ENCODE assay signal across 10 cellular contexts in the genomic region with DNA sequence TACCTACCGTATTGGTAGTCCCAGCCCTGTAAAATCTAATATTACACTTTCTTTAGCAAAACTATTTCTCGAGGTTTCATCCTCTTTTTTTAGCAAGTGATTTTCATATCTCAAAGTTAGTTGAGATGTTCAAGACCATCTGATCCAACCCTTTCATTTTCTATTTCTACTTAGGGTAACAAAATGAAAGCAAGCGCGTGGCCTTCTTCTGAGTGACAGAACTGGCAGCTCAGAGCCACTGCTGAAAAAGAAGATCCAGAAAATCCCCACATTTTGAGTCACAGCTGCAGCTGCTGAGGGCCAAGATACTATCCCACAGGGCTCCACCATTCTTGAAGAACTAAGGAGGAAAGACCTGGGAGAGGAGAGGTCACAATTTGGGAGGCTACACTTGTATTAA. TPM values are rescaled to one million over a fixed set of nuclear protein-coding genes. Genes with fewer than 3 reads are reported as not detected.
DNase-seq lines count a peak whose midpoint lies in the region; ATAC-seq and TF ChIP-seq lines count a peak whose summit lies in the region.
"Had no signal": no experiment of that assay in that cellular context is flagged by ENCODE, and none has a peak within 500 bp of the region (broad histone marks: within the 10 kb centered on the region; RNA-seq: fewer than 3 reads in every experiment).

No MANE protein-coding gene starts in this region.

- no peaks in the 10 kb centered on the region for H3K36me3 ChIP-seq in upper lobe of right lung
- H3K36me3 ChIP-seq: gastrocnemius medialis had no signal

- no peak overlapping the region for H3K27ac ChIP-seq in upper lobe of right lung
- H3K27ac ChIP-seq: gastrocnemius medialis had no signal

- DNase-seq in middle frontal gyrus (ENCODE audit: extremely low spot score, low spot score), result no peak
- DNase-seq in left colon, result no peak
- no peak for DNase-seq in upper lobe of right lung
- no peak for DNase-seq in NK-92 (lab: John Stamatoyannopoulos, UW; ENCODE audit: unreplicated experiment)
- DNase-seq: DMS153, gastrocnemius medialis had no signal

- intact Hi-C loops in left colon (cut with DNase I, micrococcal nuclease), result no loop called here
- intact Hi-C loops in upper lobe of right lung (cut with DNase I), result no loop called here

- H3K27ac Mint-ChIP-seq in activated naive CD8-positive, alpha-beta T cell, result peak overlapping the region; percentile 34

- H3K9me3 ChIP-seq in upper lobe of right lung, result no peaks in the 10 kb centered on the region
- H3K9me3 ChIP-seq: gastrocnemius medialis had no signal

- ATAC-seq in GM18511 (IDR thresholded peaks at IDR 0.05; ENCODE audit: unreplicated experiment) (peak; percentile 83), GM19463 (IDR thresholded peaks at IDR 0.05; ENCODE audit: unreplicated experiment) (peak; percentile 80), HG03025 (IDR thresholded peaks at IDR 0.05; ENCODE audit: low FRiP score, unreplicated experiment) (peak; percentile 89), left colon (no peak), upper lobe of right lung (no peak)
- ATAC-seq: gastrocnemius medialis had no signal

- no peak for TF ChIP-seq CTCF in upper lobe of right lung (IDR thresholded peaks at IDR 0.05)

- peaks cover 55% of the 10 kb centered on the region for H3K4me1 Mint-ChIP-seq in activated naive CD8-positive, alpha-beta T cell (ENCODE audit: low read depth)

- H3K4me3 Mint-ChIP-seq in activated naive CD8-positive, alpha-beta T cell, result peak overlapping the region; percentile 51

- no peak overlapping the region for H3K4me3 ChIP-seq in upper lobe of right lung
- H3K4me3 ChIP-seq: gastrocnemius medialis had no signal

- no peaks in the 10 kb centered on the region for H3K27me3 Mint-ChIP-seq in activated naive CD8-positive, alpha-beta T cell

- no peaks in the 10 kb centered on the region for H3K27me3 ChIP-seq in upper lobe of right lung
- H3K27me3 ChIP-seq: gastrocnemius medialis had no signal

- peaks cover 5% of the 10 kb centered on the region for H3K9me3 Mint-ChIP-seq in activated naive CD8-positive, alpha-beta T cell (ENCODE audit: low read depth)

- H3K4me1 ChIP-seq in upper lobe of right lung, result peaks cover 4% of the 10 kb centered on the region
- H3K4me1 ChIP-seq: gastrocnemius medialis had no signal

- peaks cover 7% of the 10 kb centered on the region for H3K36me3 Mint-ChIP-seq in activated naive CD8-positive, alpha-beta T cell

RNA-seq across cellular contexts. Expression of a gene that starts 24.8 kb away (rescaled TPM):
- total RNA-seq in left colon (10 to 100 TPM; 31.7 to 31.9 TPM), upper lobe of right lung (34.9 TPM)

Comparison
In these comparisons a context has a peak if more than half of its experiments do, and no peak if none do; other contexts are left out.
1. ATAC-seq: peak in GM18511 (single experiment), GM19463 (single experiment) and HG03025 (single experiment); none in left colon (single experiment) and upper lobe of right lung (single experiment).